Comparison of ENCODE assay signal across 14 cellular contexts in genomic region chr12:132156145-132156709, GRCh38. TPM values are rescaled to one million over a fixed set of nuclear protein-coding genes. Genes with fewer than 3 reads are reported as not detected.
DNase-seq lines count a peak whose midpoint lies in the region; ATAC-seq, FAIRE-seq and TF ChIP-seq lines count a peak whose summit lies in the region.
"Had no signal": no experiment of that assay in that cellular context is flagged by ENCODE, and none has a peak within 500 bp of the region (broad histone marks: within the 10 kb centered on the region; RNA-seq: fewer than 3 reads in every experiment).

No MANE protein-coding gene starts in this region.

- no peak overlapping the region for H2AFZ ChIP-seq in HCT116 (ENCODE audit: low read depth, low read length, poor library complexity, severe bottlenecking)
- H2AFZ ChIP-seq in K562 (ENCODE audit: low read depth, low read length), result no peak overlapping the region
- no peak overlapping the region for H2AFZ ChIP-seq in mesenchymal stem cell (ENCODE audit: low read depth, low read length)
- H2AFZ ChIP-seq: GM23248 had no signal

- H4K91ac ChIP-seq in mesenchymal stem cell (ENCODE audit: low read length), result peak overlapping the region; percentile 64

- no peak overlapping the region for H2BK15ac ChIP-seq in mesenchymal stem cell (ENCODE audit: low read depth, poor library complexity, severe bottlenecking)

- peaks cover 13% of the 10 kb centered on the region for H3K79me1 ChIP-seq in mesenchymal stem cell (replicated peaks; ENCODE audit: low read length, poor library complexity, severe bottlenecking)

- no peak for TF ChIP-seq EP300 in K562 (IDR thresholded peaks at IDR 0.05; ENCODE audit: low read length)

- no peak overlapping the region for H2BK120ac ChIP-seq in mesenchymal stem cell (ENCODE audit: low read depth, low read length)

- no peaks in the 10 kb centered on the region for H3K4me1 Mint-ChIP-seq in stimulated activated memory B cell treated with anti-CD40 and anti-IgM and Interleukin-4, amounts not matched to agents 10 μg/mL and 1 μg/mL and 100 μg/mL, for 72 hours

- TF ChIP-seq POLR2A in GM12891 (IDR thresholded peaks at IDR 0.05; ENCODE audit: low read depth, low read length), result no peak
- no peak for TF ChIP-seq POLR2A in HCT116 (IDR thresholded peaks at IDR 0.05; ENCODE audit: borderline replicate concordance, extremely low read depth, insufficient read depth, insufficient read length)
- no peak for TF ChIP-seq POLR2A in K562 (conservative IDR thresholded peaks at IDR 0.05)

- H3K36me3 ChIP-seq in HCT116 (ENCODE audit: control insufficient read depth in 1 of 2, insufficient read depth in 2 of 2, low read length in 2 of 2) (peaks cover 0 to 26% of the 10 kb centered on the region in 2 experiments; a peak in 2 of 4 replicates), K562 (ENCODE audit: control insufficient read depth, insufficient read depth, low read length) (peaks cover 43% of the 10 kb centered on the region), mesenchymal stem cell (ENCODE audit: control insufficient read depth in 1 of 2, insufficient read depth in 2 of 2, low read depth in 1 of 2, low read length in 2 of 2) (peaks cover 27 to 61% of the 10 kb centered on the region in 2 experiments)

- H3K4ac ChIP-seq in mesenchymal stem cell (ENCODE audit: low read depth in 1 of 2, low read length in 2 of 2), result no peak overlapping the region

- POLR2A ChIA-PET in HCT116 (lab: Charles Lee), result no interaction called here
- POLR2A ChIA-PET in K562 (lab: Yijun Ruan, JAX), result no interaction called here

- 86% methylated on average over 7 of the region's 7 CpGs for WGBS in K562 (ENCODE audit: insufficient coverage, low coverage, missing lambda C conversion rate)
- WGBS in mesenchymal stem cell, result 93% methylated on average over 7 of the region's 7 CpGs

- RAD21 ChIA-PET in HCT116 (lab: Charles Lee; ENCODE audit: low non-redundant PET in 1 of 2, low total read pairs in 2 of 2, uncharacterized antibody in 2 of 2, unreplicated experiment in 2 of 2), result no interaction called here

- no peak overlapping the region for H3K4me3 ChIP-seq in HCT116 (replicated peaks in 1 of 2; ENCODE audit: low read depth in 1 of 2, low read length in 2 of 2)
- H3K4me3 ChIP-seq in K562, result no peak overlapping the region
- no peak overlapping the region for H3K4me3 ChIP-seq in mesenchymal stem cell (ENCODE audit: insufficient read depth in 1 of 2, low read depth in 1 of 2, low read length in 2 of 2)
- H3K4me3 ChIP-seq: BLaER1 treated with 17β-estradiol and CSF1 and Interleukin-3, amounts not matched to agents 10 nM and 100 nM; GM23248 had no signal

- peaks cover 0 to 7% of the 10 kb centered on the region in 2 experiments; a peak in 1 of 4 replicates for H3K4me1 ChIP-seq in HCT116 (ENCODE audit: control insufficient read depth in 1 of 2, insufficient read depth in 2 of 2, low read length in 2 of 2)
- H3K4me1 ChIP-seq in K562 (replicated peaks in 1 of 2; ENCODE audit: control insufficient read depth in 2 of 2, insufficient read depth in 2 of 2, low read length in 2 of 2), result peaks cover 0 to 47% of the 10 kb centered on the region in 2 experiments; a peak in 2 of 5 replicates
- peaks cover 8% of the 10 kb centered on the region for H3K4me1 ChIP-seq in mesenchymal stem cell (ENCODE audit: control insufficient read depth, insufficient read depth, low read depth, low read length)

- no peak overlapping the region for H2BK12ac ChIP-seq in mesenchymal stem cell (ENCODE audit: low read length in 2 of 2)

- intact Hi-C loops in HCT116 (cut with micrococcal nuclease) (no loop called here), K562 (cut with micrococcal nuclease) (loop anchor here (10.0 kb wide), 2 partner anchors 59 to 259 kb away; no protein-coding TSS in a partner anchor)

- FAIRE-seq in GM12891 (lab: Jason Lieb, UNC), result peak; percentile 97
- peak; percentile 93 for FAIRE-seq in K562 (lab: Jason Lieb, UNC)

- H3K9me2 ChIP-seq in HCT116 (ENCODE audit: insufficient read depth), result no peaks in the 10 kb centered on the region

- H3K27ac ChIP-seq in HCT116 (ENCODE audit: low read depth, low read length) (peak overlapping the region; percentile 1; the same call in 1 of the 2 replicates), K562 (ENCODE audit: extremely low read depth, low read depth, low read length) (no peak overlapping the region), mesenchymal stem cell (ENCODE audit: low read length, poor library complexity, severe bottlenecking) (no peak overlapping the region)
- H3K27ac ChIP-seq: BLaER1 treated with 17β-estradiol and CSF1 and Interleukin-3, amounts not matched to agents 10 nM and 100 nM; GM23248 had no signal

- no peak overlapping the region for H2AK5ac ChIP-seq in mesenchymal stem cell (ENCODE audit: low read length, severe bottlenecking)

- H3K27ac Mint-ChIP-seq in stimulated activated memory B cell treated with anti-CD40 and anti-IgM and Interleukin-4, amounts not matched to agents 10 μg/mL and 1 μg/mL and 100 μg/mL, for 72 hours, result no peak overlapping the region
- H3K27ac Mint-ChIP-seq: CD4-positive, CD25-positive, alpha-beta regulatory T cell; HFFc6 had no signal

- H3K14ac ChIP-seq in mesenchymal stem cell (ENCODE audit: low read length in 2 of 2), result no peak overlapping the region

- in situ Hi-C loops in K562 (cut with MboI), result no loop called here

- no peak for DNase-seq in GM12891 (ENCODE audit: insufficient read length, low spot score)
- no peak for DNase-seq in HCT116 (ENCODE audit: low read depth, low spot score)
- DNase-seq in K562 (ENCODE audit: extremely low read depth in 1 of 4, low spot score in 3 of 4), result no peak
- DNase-seq in mesenchymal stem cell, result no peak
- no peak for DNase-seq in NCI-H69 (lab: John Stamatoyannopoulos, UW)
- DNase-seq: ACHN, GF-D8, GM23248, H7, HFFc6 had no signal

- no peak overlapping the region for H3K18ac ChIP-seq in mesenchymal stem cell (ENCODE audit: low read depth in 1 of 2, low read length in 2 of 2)

- H4K20me1 ChIP-seq in HCT116 (ENCODE audit: insufficient read depth) (no peaks in the 10 kb centered on the region), K562 (replicated peaks; ENCODE audit: control insufficient read depth, insufficient read depth, low read length) (no peaks in the 10 kb centered on the region; the same call in 1 of the 2 replicates)

- no peak overlapping the region for H3K4me3 Mint-ChIP-seq in stimulated activated memory B cell treated with anti-CD40 and anti-IgM and Interleukin-4, amounts not matched to agents 10 μg/mL and 1 μg/mL and 100 μg/mL, for 72 hours
- H3K4me3 Mint-ChIP-seq: CD4-positive, CD25-positive, alpha-beta regulatory T cell; HFFc6 had no signal

- H3K9me3 ChIP-seq in HCT116 (ENCODE audit: control insufficient read depth in 1 of 2, insufficient read depth in 1 of 2, low read depth in 1 of 2, low read length in 2 of 2) (peaks cover 0 to 16% of the 10 kb centered on the region in 2 experiments; a peak in 1 of 4 replicates), K562 (replicated peaks; ENCODE audit: control insufficient read depth, insufficient read depth, low read depth, low read length) (peaks cover 23% of the 10 kb centered on the region), mesenchymal stem cell (ENCODE audit: control insufficient read depth, low read length) (no peaks in the 10 kb centered on the region)

- H3K9me1 ChIP-seq in K562 (ENCODE audit: control insufficient read depth, insufficient read depth, low read length), result no peaks in the 10 kb centered on the region

- no peak overlapping the region for H3K4me2 ChIP-seq in HCT116 (ENCODE audit: low read length)
- no peak overlapping the region for H3K4me2 ChIP-seq in K562 (ENCODE audit: insufficient read depth, low read length)
- no peak overlapping the region for H3K4me2 ChIP-seq in mesenchymal stem cell (ENCODE audit: low read length, poor library complexity, severe bottlenecking)
- H3K4me2 ChIP-seq: BLaER1 treated with 17β-estradiol and CSF1 and Interleukin-3, amounts not matched to agents 10 nM and 100 nM had no signal

- CTCF ChIA-PET in HCT116 (lab: Charles Lee) (no interaction called here), K562 (lab: Yijun Ruan, JAX; ENCODE audit: low intra/inter-chr PET ratio) (no interaction called here)

- no peak overlapping the region for H3K23ac ChIP-seq in mesenchymal stem cell (ENCODE audit: low read length in 2 of 2)

- TF ChIP-seq RAD21 in HCT116 (IDR thresholded peaks at IDR 0.05; ENCODE audit: low read depth), result no peak
- no peak for TF ChIP-seq RAD21 in K562 (CRISPR knock-in tag; conservative IDR thresholded peaks at IDR 0.05 in 1 of 2, IDR thresholded peaks at IDR 0.05 in 1 of 2)

- H3K79me2 ChIP-seq in HCT116 (ENCODE audit: insufficient read depth, low read length), result no peaks in the 10 kb centered on the region
- H3K79me2 ChIP-seq in K562 (ENCODE audit: control insufficient read depth, insufficient read depth, low read length), result no peaks in the 10 kb centered on the region

- H3K9me3 Mint-ChIP-seq in stimulated activated memory B cell treated with anti-CD40 and anti-IgM and Interleukin-4, amounts not matched to agents 10 μg/mL and 1 μg/mL and 100 μg/mL, for 72 hours, result no peaks in the 10 kb centered on the region
- H3K9me3 Mint-ChIP-seq: CD4-positive, CD25-positive, alpha-beta regulatory T cell had no signal

- TF ChIP-seq CTCF in HCT116 (IDR thresholded peaks at IDR 0.05 in 2 of 3, conservative IDR thresholded peaks at IDR 0.05 in 1 of 3; ENCODE audit: borderline replicate concordance in 1 of 3, insufficient read depth in 1 of 3, low read depth in 2 of 3, low read length in 2 of 3), result no peak
- no peak for TF ChIP-seq CTCF in K562 (IDR thresholded peaks at IDR 0.05 in 2 of 3, conservative IDR thresholded peaks at IDR 0.05 in 1 of 3; ENCODE audit: insufficient read depth in 2 of 3, low read depth in 1 of 3, low read length in 3 of 3)

- no TSS peak for BruUV-seq in HCT116 (replicated peaks; lab: Mats Ljungman, UMichigan)
- no TSS peak for BruUV-seq in K562 (replicated peaks; lab: Mats Ljungman, UMichigan)

- H3K36me3 Mint-ChIP-seq in stimulated activated memory B cell treated with anti-CD40 and anti-IgM and Interleukin-4, amounts not matched to agents 10 μg/mL and 1 μg/mL and 100 μg/mL, for 72 hours, result peaks cover 2% of the 10 kb centered on the region
- H3K36me3 Mint-ChIP-seq: CD4-positive, CD25-positive, alpha-beta regulatory T cell had no signal

- H2BK5ac ChIP-seq in mesenchymal stem cell (ENCODE audit: low read depth, low read length, poor library complexity, severe bottlenecking), result no peak overlapping the region

- H3K27me3 Mint-ChIP-seq in stimulated activated memory B cell treated with anti-CD40 and anti-IgM and Interleukin-4, amounts not matched to agents 10 μg/mL and 1 μg/mL and 100 μg/mL, for 72 hours, result no peaks in the 10 kb centered on the region
- H3K27me3 Mint-ChIP-seq: CD4-positive, CD25-positive, alpha-beta regulatory T cell had no signal

- no peak overlapping the region for H3K9ac ChIP-seq in HCT116 (ENCODE audit: low read length)
- H3K9ac ChIP-seq in K562 (ENCODE audit: insufficient read depth in 1 of 2, low read depth in 2 of 2, low read length in 2 of 2), result no peak overlapping the region
- H3K9ac ChIP-seq in mesenchymal stem cell (ENCODE audit: low read length), result no peak overlapping the region
- H3K9ac ChIP-seq: BLaER1 treated with 17β-estradiol and CSF1 and Interleukin-3, amounts not matched to agents 10 nM and 100 nM; GM23248 had no signal

- H4K8ac ChIP-seq in mesenchymal stem cell (ENCODE audit: low read length), result no peak overlapping the region

- H3K27me3 ChIP-seq in HCT116 (ENCODE audit: insufficient read depth, low read length) (no peaks in the 10 kb centered on the region), K562 (ENCODE audit: control insufficient read depth in 2 of 2, insufficient read depth in 2 of 2, low read length in 2 of 2) (no peaks in the 10 kb centered on the region; a peak in 1 of 5 replicates), mesenchymal stem cell (ENCODE audit: control insufficient read depth in 1 of 2, insufficient read depth in 1 of 2, low read length in 2 of 2) (peaks cover 0 to 30% of the 10 kb centered on the region in 2 experiments)

- ATAC-seq in HCT116 (no peak), K562 (no peak), HG03460 (IDR thresholded peaks at IDR 0.05; ENCODE audit: unreplicated experiment) (no peak)
- ATAC-seq in stimulated activated memory B cell treated with anti-CD40 and anti-IgM and Interleukin-4, amounts not matched to agents 10 μg/mL and 1 μg/mL and 100 μg/mL, for 72 hours, result no peak

RNA-seq across cellular contexts. Expression of gene NOC4L, which starts 12.0 kb away (rescaled TPM):
- 18.0 TPM for polyA plus RNA-seq in GM12891 (2012; ENCODE audit: low read depth, missing spikeins)
- 47.6 TPM for total RNA-seq in HCT116 (2021; ENCODE audit: unreplicated experiment)
- polyA plus RNA-seq in HCT116 (2012), result 33.1 and 36.7 TPM in 2 replicates
- total RNA-seq in K562 (2011; cell fraction: chromatin; rRNA removed; ENCODE audit: low replicate concordance), result 5.1 and 16.0 TPM in 2 replicates
- total RNA-seq in K562 (2011; cell fraction: nucleolus; rRNA removed), result 19.2 and 20.4 TPM in 2 replicates
- 6.3 and 8.9 TPM in 2 replicates for total RNA-seq in K562 (2011; cell fraction: nucleoplasm; rRNA removed)
- total RNA-seq in K562 (2014; rRNA removed), result 40.4 and 57.2 TPM in 2 replicates
- 3.2 and 4.9 TPM in 2 replicates for total RNA-seq in K562 (2014; rRNA removed; fragmentation: Illumina TruSeq; extraction: Trizol)
- total RNA-seq in K562 (2015; rRNA removed; fragmentation: Illumina TruSeq; extraction: Trizol), result 20.1 and 24.6 TPM in 2 replicates
- total RNA-seq in K562 (2021), result 77.0 and 78.5 TPM in 2 replicates
- polyA plus RNA-seq in K562 (2011; rRNA removed), result 4.4 and 8.8 TPM in 2 replicates
- polyA plus RNA-seq in K562 (2011; cell fraction: cytosol; rRNA removed), result 7.3 and 22.0 TPM in 2 replicates
- 16.8 and 33.7 TPM in 2 replicates for polyA plus RNA-seq in K562 (2011; cell fraction: nucleus; rRNA removed)
- 38.5 and 46.2 TPM in 2 replicates for polyA plus RNA-seq in K562 (2012)
- 20.0 and 44.9 TPM in 2 replicates for polyA plus RNA-seq in K562 (2014; fragmentation: Illumina TruSeq; extraction: Trizol)
- 1 to 10 TPM; 1.3 to 2.9 TPM for polyA plus RNA-seq in K562 (2014; fragmentation: Nextera tagmentation; extraction: Ambion mirVana)
- polyA plus RNA-seq in K562 (2014; rRNA removed), result 33.7 and 35.5 TPM in 2 replicates
- 1.5 and 3.8 TPM in 2 replicates for polyA minus RNA-seq in K562 (2011; rRNA and poly(A)+ RNA removed)
- 21.0 and 22.6 TPM in 2 replicates for polyA minus RNA-seq in K562 (2011; cell fraction: cytosol; rRNA and poly(A)+ RNA removed)
- polyA minus RNA-seq in K562 (2011; cell fraction: nucleus; rRNA and poly(A)+ RNA removed), result 7.9 and 9.6 TPM in 2 replicates
- 16.6 TPM for polyA plus RNA-seq in mesenchymal stem cell (2013, experiment 1 of 2)
- polyA plus RNA-seq in mesenchymal stem cell (2013, experiment 2 of 2), result 15.7 TPM

RNA-seq across cellular contexts. Expression of gene DDX51, which starts 12.1 kb away (rescaled TPM):
- polyA plus RNA-seq in GM12891 (2012; ENCODE audit: low read depth, missing spikeins), result 11.1 TPM
- 38.1 TPM for total RNA-seq in HCT116 (2021; ENCODE audit: unreplicated experiment)
- polyA plus RNA-seq in HCT116 (2012), result 20.3 and 22.9 TPM in 2 replicates
- 67.8 and 193 TPM in 2 replicates for total RNA-seq in K562 (2011; cell fraction: chromatin; rRNA removed; ENCODE audit: low replicate concordance)
- 119 and 131 TPM in 2 replicates for total RNA-seq in K562 (2011; cell fraction: nucleolus; rRNA removed)
- total RNA-seq in K562 (2011; cell fraction: nucleoplasm; rRNA removed), result 73.8 and 80.7 TPM in 2 replicates
- total RNA-seq in K562 (2014; rRNA removed), result 13.1 and 17.3 TPM in 2 replicates
- total RNA-seq in K562 (2014; rRNA removed; fragmentation: Illumina TruSeq; extraction: Trizol), result 6.3 and 8.0 TPM in 2 replicates
- 12.4 TPM in 2 replicates for total RNA-seq in K562 (2015; rRNA removed; fragmentation: Illumina TruSeq; extraction: Trizol)
- 28.9 and 35.9 TPM in 2 replicates for total RNA-seq in K562 (2021)
- polyA plus RNA-seq in K562 (2011; rRNA removed), result 11.5 and 16.8 TPM in 2 replicates
- 11.0 and 11.3 TPM in 2 replicates for polyA plus RNA-seq in K562 (2011; cell fraction: cytosol; rRNA removed)
- polyA plus RNA-seq in K562 (2011; cell fraction: nucleus; rRNA removed), result 90.6 and 110 TPM in 2 replicates
- 17.8 and 19.0 TPM in 2 replicates for polyA plus RNA-seq in K562 (2012)
- 15.2 and 18.7 TPM in 2 replicates for polyA plus RNA-seq in K562 (2014; fragmentation: Illumina TruSeq; extraction: Trizol)
- polyA plus RNA-seq in K562 (2014; fragmentation: Nextera tagmentation; extraction: Ambion mirVana), result 1 to 10 TPM; 1.1 TPM
- polyA plus RNA-seq in K562 (2014; rRNA removed), result 30.2 and 30.4 TPM in 2 replicates
- 3.7 and 6.8 TPM in 2 replicates for polyA minus RNA-seq in K562 (2011; rRNA and poly(A)+ RNA removed)
- 5.7 and 7.7 TPM in 2 replicates for polyA minus RNA-seq in K562 (2011; cell fraction: cytosol; rRNA and poly(A)+ RNA removed)
- 27.7 and 30.6 TPM in 2 replicates for polyA minus RNA-seq in K562 (2011; cell fraction: nucleus; rRNA and poly(A)+ RNA removed)
- 4.3 TPM for polyA plus RNA-seq in mesenchymal stem cell (2013, experiment 1 of 2)
- polyA plus RNA-seq in mesenchymal stem cell (2013, experiment 2 of 2), result 4.4 TPM
